In genomic region chr10:24857001-24857695, GRCh38 we compare ENCODE assay signal across 20 cellular contexts.
DNase-seq lines count a peak whose midpoint lies in the region; ATAC-seq and TF ChIP-seq lines count a peak whose summit lies in the region.
"Had no signal": no experiment of that assay in that cellular context is flagged by ENCODE, and none has a peak within 500 bp of the region (broad histone marks: within the 10 kb centered on the region; RNA-seq: fewer than 3 reads in every experiment).

No MANE protein-coding gene starts in this region.

- H3K36me3 ChIP-seq in BE2C: no peaks in the 10 kb centered on the region
- H3K36me3 ChIP-seq: BLaER1 treated with 17β-estradiol and CSF1 and Interleukin-3, amounts not matched to agents 10 nM and 100 nM had no signal

- H3K4me1 ChIP-seq in BE2C: peaks cover 10% of the 10 kb centered on the region

- H3K4me3 ChIP-seq in BE2C (ENCODE audit: low read depth, low read length): no peak overlapping the region
- H3K4me3 ChIP-seq: BLaER1 treated with 17β-estradiol and CSF1 and Interleukin-3, amounts not matched to agents 10 nM and 100 nM; PC-9 had no signal

- H3K9me3 ChIP-seq in BE2C: no peaks in the 10 kb centered on the region
- H3K9me3 ChIP-seq: BLaER1 treated with 17β-estradiol and CSF1 and Interleukin-3, amounts not matched to agents 10 nM and 100 nM; SK-N-SH had no signal

- H3K27ac ChIP-seq in angular gyrus (ENCODE audit: low read depth, low read length): peak overlapping the region; percentile 53
- H3K27ac ChIP-seq: BLaER1 treated with 17β-estradiol and CSF1 and Interleukin-3, amounts not matched to agents 10 nM and 100 nM had no signal

- ATAC-seq in HG02981 (IDR thresholded peaks at IDR 0.05; ENCODE audit: unreplicated experiment) (no peak), HG02642 (IDR thresholded peaks at IDR 0.05; ENCODE audit: poor library complexity, unreplicated experiment) (no peak)

- no peaks in the 10 kb centered on the region for H3K27me3 ChIP-seq in BE2C
- H3K27me3 ChIP-seq: BLaER1 treated with 17β-estradiol and CSF1 and Interleukin-3, amounts not matched to agents 10 nM and 100 nM had no signal

- no peak for TF ChIP-seq CTCF in BE2C (IDR thresholded peaks at IDR 0.05; ENCODE audit: low read depth, low read length)

- DNase-seq in NCI-H82 (lab: John Stamatoyannopoulos, UW): peak; percentile 30
- no peak for DNase-seq in NCI-H82 treated with DMSO at 0.1 percent for 48 hours (lab: John Stamatoyannopoulos, UW; ENCODE audit: unreplicated experiment)
- DNase-seq in inferior parietal cortex (ENCODE audit: extremely low spot score): peak; percentile 73
- no peak for DNase-seq in ureter (ENCODE audit: low spot score)
- no peak for DNase-seq in BE2C
- DNase-seq: CD8-positive, alpha-beta memory T cell; DMS79 treated with DMSO at 0.1 percent for 48 hours; GM23248; HCEC 1CT; KBM-7; NCI-H1436; NCI-H2081 treated with DMSO at 0.1 percent for 48 hours; NCI-H226; NCI-H526; PC-9; SK-N-SH had no signal

Comparison
In these comparisons a context has a peak if more than half of its experiments do, and no peak if none do; other contexts are left out.
1. DNase-seq: peak in NCI-H82 (single experiment) and inferior parietal cortex (single experiment); none in NCI-H82 treated with DMSO at 0.1 percent for 48 hours (single experiment), ureter (single experiment) and BE2C (single experiment).